Comparison of ENCODE assay signal across 7 cellular contexts in genomic region chr17:40108818-40109470, GRCh38. TPM values are rescaled to one million over a fixed set of nuclear protein-coding genes. Genes with fewer than 3 reads are reported as not detected.
DNase-seq lines count a peak whose midpoint lies in the region; TF ChIP-seq lines count a peak whose summit lies in the region.
"Not testable (repeated sequence)": the region's sequence is repeated elsewhere in the genome, so short reads cannot be mapped to it uniquely, and the experiment has no call there.

No MANE protein-coding gene starts in this region.

- H3K4me1 Mint-ChIP-seq in activated naive CD4-positive, alpha-beta T cell treated with anti-CD3 and anti-CD28 coated beads for 36 hours (ENCODE audit: low read depth): peaks cover 94% of the 10 kb centered on the region
- H3K4me1 Mint-ChIP-seq in mesothelial cell of epicardium: peaks cover 77% of the 10 kb centered on the region

- H2AFZ ChIP-seq in trophoblast cell (ENCODE audit: insufficient read depth, low read length, poor library complexity): not testable (repeated sequence)

- not testable (repeated sequence) for H3K4me3 ChIP-seq in HL-60 (replicated peaks; ENCODE audit: insufficient read depth, low read length); coronary artery; left ventricle myocardium inferior; trophoblast cell (ENCODE audit: low read depth, low read length); subcutaneous abdominal adipose tissue (ENCODE audit: low read depth in 1 of 5, low read length in 5 of 5)

- H3K36me3 ChIP-seq in left ventricle myocardium inferior; trophoblast cell (ENCODE audit: control insufficient read depth in 1 of 2, insufficient read depth in 2 of 2, low read length in 2 of 2); subcutaneous abdominal adipose tissue (ENCODE audit: control insufficient read depth in 5 of 5, insufficient read depth in 5 of 5, low read length in 5 of 5): not testable (repeated sequence)

- H3K18ac ChIP-seq in trophoblast cell (ENCODE audit: low read length): not testable (repeated sequence)

- not testable (repeated sequence) for H2BK5ac ChIP-seq in trophoblast cell (ENCODE audit: low read depth, low read length, poor library complexity)

- CTCF ChIA-PET in activated naive CD4-positive, alpha-beta T cell treated with anti-CD3 and anti-CD28 coated beads for 36 hours (lab: Charles Lee): interaction anchor here (0.6 to 6.5 kb wide), 8 partner anchors 7 to 95 kb away, joined by 3 to 90 read pairs (median 54); partner anchors contain the start of genes CSF3, NR1D1 and THRA

- H3K27me3 ChIP-seq in HL-60 (ENCODE audit: insufficient read depth, poor library complexity, severe bottlenecking); left ventricle myocardium inferior (ENCODE audit: low read depth); trophoblast cell (ENCODE audit: insufficient read depth, low read length); subcutaneous abdominal adipose tissue (ENCODE audit: control insufficient read depth in 5 of 5, insufficient read depth in 4 of 5, low read length in 5 of 5): not testable (repeated sequence)

- H3K79me1 ChIP-seq in trophoblast cell (ENCODE audit: low read length): peaks cover 16% of the 10 kb centered on the region

- H3K4me3 Mint-ChIP-seq in activated naive CD4-positive, alpha-beta T cell treated with anti-CD3 and anti-CD28 coated beads for 36 hours; mesothelial cell of epicardium: not testable (repeated sequence)

- not testable (repeated sequence) for H2BK12ac ChIP-seq in trophoblast cell (ENCODE audit: low read length)

- not testable (repeated sequence) for H4K12ac ChIP-seq in trophoblast cell (ENCODE audit: low read depth, low read length)

- not testable (repeated sequence) for H3K9ac ChIP-seq in trophoblast cell (ENCODE audit: low read length); subcutaneous abdominal adipose tissue (ENCODE audit: low read length in 5 of 5)

- H4K8ac ChIP-seq in trophoblast cell (ENCODE audit: low read depth, low read length): not testable (repeated sequence)

- H3K4ac ChIP-seq in trophoblast cell (ENCODE audit: low read depth, low read length): not testable (repeated sequence)

- H3K27ac Mint-ChIP-seq in activated naive CD4-positive, alpha-beta T cell treated with anti-CD3 and anti-CD28 coated beads for 36 hours: peak overlapping the region; percentile 80
- H3K27ac Mint-ChIP-seq in mesothelial cell of epicardium: peak overlapping the region; percentile 81

- H3K27me3 Mint-ChIP-seq in activated naive CD4-positive, alpha-beta T cell treated with anti-CD3 and anti-CD28 coated beads for 36 hours (ENCODE audit: low read depth); mesothelial cell of epicardium (ENCODE audit: low read depth): not testable (repeated sequence)

- H3K23ac ChIP-seq in trophoblast cell (ENCODE audit: low read length): not testable (repeated sequence)

- peak overlapping the region; percentile 29 for H4K91ac ChIP-seq in trophoblast cell (ENCODE audit: low read depth, low read length)

- H3K14ac ChIP-seq in trophoblast cell (ENCODE audit: low read length): not testable (repeated sequence)

- TF ChIP-seq CTCF in HL-60 (IDR thresholded peaks at IDR 0.05; ENCODE audit: insufficient read depth, low read length); coronary artery (IDR thresholded peaks at IDR 0.05); left ventricle myocardium inferior (IDR thresholded peaks at IDR 0.05; ENCODE audit: borderline replicate concordance); mesothelial cell of epicardium (IDR thresholded peaks at IDR 0.05; ENCODE audit: unreplicated experiment): not testable (repeated sequence)

- H3K27ac ChIP-seq in HL-60 (replicated peaks) (peak overlapping the region; percentile 90), coronary artery (peak overlapping the region; percentile 94 to 96), left ventricle myocardium inferior (replicated peaks) (peak overlapping the region; percentile 100), subcutaneous abdominal adipose tissue (ENCODE audit: low read depth, low read length) (peak overlapping the region; percentile 97)
- H3K27ac ChIP-seq in trophoblast cell (ENCODE audit: low read depth, low read length): not testable (repeated sequence)

- H3K36me3 Mint-ChIP-seq in activated naive CD4-positive, alpha-beta T cell treated with anti-CD3 and anti-CD28 coated beads for 36 hours (ENCODE audit: low read depth); mesothelial cell of epicardium: not testable (repeated sequence)

- not testable (repeated sequence) for DNase-seq in HL-60 (ENCODE audit: low read depth in 1 of 2, low spot score in 1 of 2); activated naive CD4-positive, alpha-beta T cell treated with anti-CD3 and anti-CD28 coated beads for 36 hours; mesothelial cell of epicardium (ENCODE audit: low spot score in 2 of 2, unreplicated experiment in 2 of 2); trophoblast cell
- DNase-seq in coronary artery (ENCODE audit: low spot score) (peak; percentile 68), left ventricle myocardium inferior (peak; percentile 16)

- H3K9me3 Mint-ChIP-seq in activated naive CD4-positive, alpha-beta T cell treated with anti-CD3 and anti-CD28 coated beads for 36 hours; mesothelial cell of epicardium: not testable (repeated sequence)

- H2AK5ac ChIP-seq in trophoblast cell (ENCODE audit: low read length): not testable (repeated sequence)

- not testable (repeated sequence) for H2BK120ac ChIP-seq in trophoblast cell (ENCODE audit: insufficient read depth, low read length, poor library complexity)

- H3K9me3 ChIP-seq in left ventricle myocardium inferior (replicated peaks); trophoblast cell (ENCODE audit: insufficient read depth, low read depth, low read length); subcutaneous abdominal adipose tissue (ENCODE audit: control insufficient read depth in 5 of 5, low read length in 5 of 5): not testable (repeated sequence)

- peaks cover 98% of the 10 kb centered on the region for H3K4me1 ChIP-seq in left ventricle myocardium inferior
- peaks cover 18 to 32% of the 10 kb centered on the region in 2 experiments for H3K4me1 ChIP-seq in trophoblast cell (ENCODE audit: control insufficient read depth in 1 of 2, insufficient read depth in 2 of 2, low read length in 2 of 2)
- peaks cover 55 to 99% (median 97%) of the 10 kb centered on the region in 5 donors for H3K4me1 ChIP-seq in subcutaneous abdominal adipose tissue (ENCODE audit: control insufficient read depth in 5 of 5, insufficient read depth in 5 of 5, low read length in 5 of 5)

- WGBS in trophoblast cell (ENCODE audit: extremely low coverage, insufficient coverage, insufficient read length): no CpG with 5 or more reads among the region's 11 CpGs

- H3K79me2 ChIP-seq in trophoblast cell (ENCODE audit: control insufficient read depth, insufficient read depth, low read length, poor library complexity): not testable (repeated sequence)

- intact Hi-C loops in activated naive CD4-positive, alpha-beta T cell treated with anti-CD3 and anti-CD28 coated beads for 36 hours (cut with micrococcal nuclease): loop anchor here (1.0 to 10.0 kb wide), 4 partner anchors 13 to 1237 kb away; partner anchors contain the start of genes LASP1 and STARD3
- intact Hi-C loops in left ventricle myocardium inferior (cut with micrococcal nuclease): not testable (repeated sequence)

- H3K4me2 ChIP-seq in trophoblast cell (ENCODE audit: low read length): not testable (repeated sequence)

RNA-seq across cellular contexts. Expression of gene NR1D1, which starts 8.6 kb away (rescaled TPM):
- total RNA-seq in activated naive CD4-positive, alpha-beta T cell treated with anti-CD3 and anti-CD28 coated beads for 36 hours: 1 to 10 TPM; 9.0 to 9.1 TPM
- total RNA-seq in left ventricle myocardium inferior: 19.1 TPM
- 2.4 to 2.6 TPM (median 2.6 TPM) in 3 replicates for total RNA-seq in mesothelial cell of epicardium
- 2.0 and 2.2 TPM in 2 replicates for polyA plus RNA-seq in trophoblast cell (2013)

RNA-seq across cellular contexts. Expression of gene MSL1, which starts 12.8 kb away (rescaled TPM):
- total RNA-seq in activated naive CD4-positive, alpha-beta T cell treated with anti-CD3 and anti-CD28 coated beads for 36 hours: 10 to 100 TPM; 72.1 to 72.2 TPM
- total RNA-seq in left ventricle myocardium inferior (39.8 TPM), mesothelial cell of epicardium (132 to 139 TPM (median 135 TPM) in 3 replicates)
- polyA plus RNA-seq in trophoblast cell (2013): 52.5 and 54.4 TPM in 2 replicates

RNA-seq across cellular contexts. Expression of gene CASC3, which starts 31.4 kb away (rescaled TPM):
- total RNA-seq in activated naive CD4-positive, alpha-beta T cell treated with anti-CD3 and anti-CD28 coated beads for 36 hours: 100 to 1,000 TPM; 104 TPM
- total RNA-seq in left ventricle myocardium inferior (44.0 TPM), mesothelial cell of epicardium (103 to 107 TPM (median 107 TPM) in 3 replicates)
- 49.0 and 50.6 TPM in 2 replicates for polyA plus RNA-seq in trophoblast cell (2013)

RNA-seq across cellular contexts. Expression of gene THRA, which starts 46.2 kb away (rescaled TPM):
- total RNA-seq in activated naive CD4-positive, alpha-beta T cell treated with anti-CD3 and anti-CD28 coated beads for 36 hours: 10 to 100 TPM; 10.2 to 11.2 TPM
- 78.3 TPM for total RNA-seq in left ventricle myocardium inferior
- total RNA-seq in mesothelial cell of epicardium: 42.4 to 44.3 TPM (median 43.6 TPM) in 3 replicates
- 4.1 TPM in 2 replicates for polyA plus RNA-seq in trophoblast cell (2013)

RNA-seq across cellular contexts. Expression of gene MED24, which starts 54.7 kb away (rescaled TPM):
- total RNA-seq in activated naive CD4-positive, alpha-beta T cell treated with anti-CD3 and anti-CD28 coated beads for 36 hours: 100 to 1,000 TPM; 107 TPM
- total RNA-seq in left ventricle myocardium inferior: 58.2 TPM
- 125 to 131 TPM (median 130 TPM) in 3 replicates for total RNA-seq in mesothelial cell of epicardium
- polyA plus RNA-seq in trophoblast cell (2013): 44.7 and 45.9 TPM in 2 replicates
